8 cellular contexts compared by ENCODE assay signal in the genomic region with DNA sequence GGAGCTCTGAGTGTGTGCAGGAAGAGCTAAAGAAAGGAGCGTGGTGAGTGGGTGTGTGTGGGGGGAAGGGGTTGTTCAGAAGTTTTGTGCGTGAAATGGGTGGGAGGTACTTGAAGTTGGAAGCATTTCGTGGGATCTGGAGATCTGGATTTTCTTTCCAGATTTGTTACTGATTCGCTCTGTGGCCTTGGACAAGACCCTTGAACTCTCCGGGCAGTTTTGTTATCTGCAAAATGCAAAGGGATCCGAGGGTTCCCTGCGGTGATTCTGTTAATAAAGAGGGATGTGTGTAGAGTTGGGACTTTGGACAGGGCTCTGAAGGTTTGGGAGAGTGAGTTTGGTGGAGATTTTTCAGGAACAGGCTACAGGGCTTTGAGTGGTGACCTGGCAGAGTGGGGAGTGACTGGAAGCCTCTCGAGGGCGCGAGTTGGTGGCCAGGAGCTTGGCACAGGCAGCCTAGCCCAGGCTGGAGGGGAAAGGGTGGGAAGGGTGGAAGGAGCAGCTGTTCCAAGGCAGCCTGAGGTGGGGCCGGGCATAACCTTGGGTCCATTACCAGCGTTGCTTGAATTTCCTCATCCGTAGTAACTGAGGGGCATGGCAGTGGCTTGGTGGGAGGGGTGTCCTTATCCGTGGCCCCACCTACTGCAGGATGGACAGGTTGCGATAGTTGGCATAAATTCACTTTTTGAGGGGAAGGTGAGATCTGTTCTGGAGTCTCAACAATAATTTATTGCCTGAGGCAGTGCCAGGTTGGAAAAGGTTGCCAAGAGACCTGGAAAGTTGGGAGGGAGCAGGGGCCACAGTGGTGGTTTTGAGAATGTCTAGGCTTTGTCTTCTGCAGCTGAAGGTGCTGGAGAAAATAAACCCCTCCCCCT. TPM values are rescaled to one million over a fixed set of nuclear protein-coding genes. Genes with fewer than 3 reads are reported as not detected.
A peak's percentile ranks its signal among the peaks of the same experiment; 100 is the strongest.
DNase-seq lines count a peak whose midpoint lies in the region; ATAC-seq and TF ChIP-seq lines count a peak whose summit lies in the region.

No MANE protein-coding gene starts in this region.

- TF ChIP-seq CTCF in LNCaP clone FGC (IDR thresholded peaks at IDR 0.05; ENCODE audit: control insufficient read depth, extremely low read depth, insufficient read depth) (no peak), body of pancreas (IDR thresholded peaks at IDR 0.05) (no peak)

- TF ChIP-seq POLR2A in body of pancreas (IDR thresholded peaks at IDR 0.05) = peak in 2 of 3 donors; percentile 83 to 87

- peak overlapping the region; percentile 89 to 98 (median 96) for H3K27ac ChIP-seq in body of pancreas
- no peak overlapping the region for H3K27ac ChIP-seq in thymus (ENCODE audit: low read depth)

- intact Hi-C loops in body of pancreas (cut with DNase I) = no loop called here

- DNase-seq in COLO668 (lab: John Stamatoyannopoulos, UW; ENCODE audit: unreplicated experiment) = peak; percentile 16
- peak; percentile 66 for DNase-seq in LNCaP clone FGC (ENCODE audit: low read depth)
- DNase-seq in body of pancreas = peak; percentile 70 to 86 (median 84)
- peak; percentile 50 for DNase-seq in left kidney (ENCODE audit: low read depth, low spot score)
- no peak for DNase-seq in stimulated activated CD4-positive, alpha-beta T cell treated with anti-CD3 and anti-CD28 coated beads, Interleukin-1b, Interleukin-23, amount 100 ng/mL, for 48 hours
- DNase-seq in amygdala (lab: John Stamatoyannopoulos, UW) = no peak

- H3K36me3 ChIP-seq in body of pancreas (replicated peaks in 1 of 2; ENCODE audit: insufficient read depth in 1 of 2, low read depth in 2 of 2) = no peaks in the 10 kb centered on the region
- no peaks in the 10 kb centered on the region for H3K36me3 ChIP-seq in thymus (ENCODE audit: control insufficient read depth, insufficient read depth)

- H3K9me3 ChIP-seq in body of pancreas (no peaks in the 10 kb centered on the region), thymus (ENCODE audit: control insufficient read depth) (no peaks in the 10 kb centered on the region)

- H3K4me3 ChIP-seq in LNCaP clone FGC (ENCODE audit: low read depth, low read length) = peak overlapping the region; percentile 100
- H3K4me3 ChIP-seq in body of pancreas = peak overlapping the region; percentile 84 to 97
- H3K4me3 ChIP-seq in thymus (ENCODE audit: low read length) = peak overlapping the region; percentile 87

- H3K4me1 ChIP-seq in body of pancreas (peaks cover 59% of the 10 kb centered on the region), thymus (ENCODE audit: control insufficient read depth, insufficient read depth, low read length) (peaks cover 9% of the 10 kb centered on the region)

- WGBS in body of pancreas, 2 donors = 3 to 4% methylated on average over 15 of the region's 15 CpGs
- 46% methylated on average over 15 of the region's 15 CpGs for WGBS in thymus

- ATAC-seq in body of pancreas = peak; percentile 41
- ATAC-seq in activated CD4-positive, CD25-positive, alpha-beta regulatory T cell treated with anti-CD3 and anti-CD28 coated beads, Interleukin-2, amount 50 U/mL, for 24 hours = no peak

- H3K27me3 ChIP-seq in body of pancreas = no peaks in the 10 kb centered on the region
- peaks cover 42% of the 10 kb centered on the region for H3K27me3 ChIP-seq in thymus (ENCODE audit: control insufficient read depth, insufficient read depth)

RNA-seq across cellular contexts. Expression of gene ACTN4, which starts 2.1 kb away (rescaled TPM):
- total RNA-seq in body of pancreas = 100 to 1,000 TPM; 143 to 148 TPM
- 124 TPM for polyA plus RNA-seq in thymus

RNA-seq across cellular contexts. Expression of gene EIF3K, which starts 30.6 kb away (rescaled TPM):
- 100 to 1,000 TPM; 108 to 169 TPM for total RNA-seq in body of pancreas
- polyA plus RNA-seq in thymus = 268 TPM

RNA-seq across cellular contexts. Expression of gene MAP4K1, which starts 31.8 kb away (rescaled TPM):
- 1 to 10 TPM; 2.0 to 2.9 TPM for total RNA-seq in body of pancreas
- polyA plus RNA-seq in thymus = 82.9 TPM

Comparison
In these comparisons a context has a peak if more than half of its experiments do, and no peak if none do; other contexts are left out.
1. DNase-seq: peak in COLO668 (single experiment), LNCaP clone FGC (single experiment), body of pancreas (4 of 4) and left kidney (single experiment); none in stimulated activated CD4-positive, alpha-beta T cell treated with anti-CD3 and anti-CD28 coated beads, Interleukin-1b, Interleukin-23, amount 100 ng/mL, for 48 hours (single experiment) and amygdala (0 of 56).
2. Peak in every context shown above with its lines, with median percentiles within 50 percentile points of each other: H3K4me3 ChIP-seq.